In genomic region chr18:13570216-13570615, GRCh38 we compare ENCODE assay signal across 21 cellular contexts.
DNase-seq lines count a peak whose midpoint lies in the region; ATAC-seq, FAIRE-seq and TF ChIP-seq lines count a peak whose summit lies in the region.
"Had no signal": no experiment of that assay in that cellular context is flagged by ENCODE, and none has a peak within 500 bp of the region (broad histone marks: within the 10 kb centered on the region; RNA-seq: fewer than 3 reads in every experiment).

No MANE protein-coding gene starts in this region.

- peaks cover 28 to 47% (median 36%) of the 10 kb centered on the region in 3 donors for H3K4me1 Mint-ChIP-seq in naive B cell

- TF ChIP-seq POLR2A in H54 (IDR thresholded peaks at IDR 0.05; ENCODE audit: low read depth, low read length): no peak

- no peaks in the 10 kb centered on the region for H3K27me3 ChIP-seq in BLaER1 treated with 17β-estradiol and CSF1 and Interleukin-3, amounts not matched to agents 10 nM and 100 nM
- no peaks in the 10 kb centered on the region for H3K27me3 ChIP-seq in DND-41 (ENCODE audit: insufficient read depth, low read length, poor library complexity)
- H3K27me3 ChIP-seq: left lung had no signal

- intact Hi-C loops in kidney (cut with DNase I): no loop called here

- peak overlapping the region; percentile 30 to 94 (median 45); a peak in 21 of 22 replicates for H3K4me2 ChIP-seq in BLaER1 treated with 17β-estradiol and CSF1 and Interleukin-3, amounts not matched to agents 10 nM and 100 nM
- H3K4me2 ChIP-seq in DND-41 (ENCODE audit: insufficient read depth, low read length): no peak overlapping the region

- H3K79me2 ChIP-seq in DND-41 (ENCODE audit: insufficient read depth, low read length): peaks cover 92% of the 10 kb centered on the region

- no peaks in the 10 kb centered on the region for H3K9me3 Mint-ChIP-seq in naive B cell
- H3K9me3 Mint-ChIP-seq: CD4-positive, alpha-beta memory T cell; naive thymus-derived CD4-positive, alpha-beta T cell had no signal

- DNase-seq in DND-41: no peak
- peak; percentile 55 for DNase-seq in coronary artery (ENCODE audit: low spot score)
- DNase-seq in naive B cell: no peak
- no peak for DNase-seq in kidney
- DNase-seq in H54 (ENCODE audit: insufficient read length, low spot score): no peak
- DNase-seq: activated CD4-positive, alpha-beta T cell treated with anti-CD3 and anti-CD28 coated beads for 1 hour; CD4-positive, alpha-beta memory T cell; cerebellar nuclear complex; effector CD8-positive, alpha-beta T cell; erythroblast; left lung; naive thymus-derived CD4-positive, alpha-beta T cell; NCI-H1092 treated with DMSO at 0.1 percent for 48 hours; NCI-H2029 treated with DMSO at 0.1 percent for 48 hours; NCI-H446; occipital lobe; stimulated activated CD4-positive, alpha-beta T cell treated with anti-CD3 and anti-CD28 coated beads, Interleukin-1b, Interleukin-23, amount 100 ng/mL, for 48 hours; T-helper 1 cell had no signal

- H3K4me3 Mint-ChIP-seq in naive B cell: no peak overlapping the region
- H3K4me3 Mint-ChIP-seq: naive thymus-derived CD4-positive, alpha-beta T cell had no signal

- H3K4me3 ChIP-seq in BLaER1 treated with 17β-estradiol and CSF1 and Interleukin-3, amounts not matched to agents 10 nM and 100 nM: no peak overlapping the region
- H3K4me3 ChIP-seq in DND-41 (ENCODE audit: low read depth in 1 of 2, low read length in 2 of 2) (no peak overlapping the region), coronary artery (no peak overlapping the region), kidney (ENCODE audit: low read length in 2 of 2) (no peak overlapping the region)
- H3K4me3 ChIP-seq: left lung had no signal

- peaks cover 59 to 86% (median 74%) of the 10 kb centered on the region in 10 experiments for H3K4me1 ChIP-seq in BLaER1 treated with 17β-estradiol and CSF1 and Interleukin-3, amounts not matched to agents 10 nM and 100 nM
- peaks cover 13% of the 10 kb centered on the region; the same call in 1 of the 2 replicates for H3K4me1 ChIP-seq in DND-41 (ENCODE audit: insufficient read depth, low read length)
- H3K4me1 ChIP-seq in kidney (ENCODE audit: control insufficient read depth in 1 of 2, insufficient read depth in 1 of 2, low read depth in 1 of 2, low read length in 2 of 2): no peaks in the 10 kb centered on the region

- FAIRE-seq in kidney (lab: Jason Lieb, UNC) (no peak), H54 (lab: Jason Lieb, UNC) (no peak)
- FAIRE-seq: RCC 7860 had no signal

- peaks cover 0 to 19% (median 7%) of the 10 kb centered on the region in 11 experiments; a peak in 9 of 22 replicates for H3K36me3 ChIP-seq in BLaER1 treated with 17β-estradiol and CSF1 and Interleukin-3, amounts not matched to agents 10 nM and 100 nM
- H3K36me3 ChIP-seq in DND-41 (ENCODE audit: insufficient read depth, low read length) (peaks cover 29% of the 10 kb centered on the region), kidney (ENCODE audit: control insufficient read depth in 1 of 2, insufficient read depth in 2 of 2, low read length in 2 of 2) (no peaks in the 10 kb centered on the region)
- H3K36me3 ChIP-seq: left lung had no signal

- peak overlapping the region in 3 of 11 experiments; percentile 9 to 16 (median 16); a peak in 1 of 22 replicates for H3K9ac ChIP-seq in BLaER1 treated with 17β-estradiol and CSF1 and Interleukin-3, amounts not matched to agents 10 nM and 100 nM
- H3K9ac ChIP-seq in DND-41 (ENCODE audit: low read depth, low read length) (no peak overlapping the region), kidney (ENCODE audit: low read length in 2 of 2) (no peak overlapping the region)

- no peaks in the 10 kb centered on the region for H3K36me3 Mint-ChIP-seq in naive B cell

- H3K27ac Mint-ChIP-seq in naive B cell: peak overlapping the region in 4 of 6 donors; percentile 30 to 99 (median 72)

- no peaks in the 10 kb centered on the region for H3K27me3 Mint-ChIP-seq in naive B cell
- H3K27me3 Mint-ChIP-seq: CD4-positive, alpha-beta memory T cell; naive thymus-derived CD4-positive, alpha-beta T cell had no signal

- peak overlapping the region in 7 of 11 experiments; percentile 23 to 66 (median 48); a peak in 11 of 22 replicates for H3K27ac ChIP-seq in BLaER1 treated with 17β-estradiol and CSF1 and Interleukin-3, amounts not matched to agents 10 nM and 100 nM
- peak overlapping the region; percentile 32; the same call in 1 of the 2 replicates for H3K27ac ChIP-seq in DND-41 (ENCODE audit: low read length)
- H3K27ac ChIP-seq in coronary artery: no peak overlapping the region
- no peak overlapping the region for H3K27ac ChIP-seq in kidney (ENCODE audit: low read depth in 2 of 2, low read length in 2 of 2)
- H3K27ac ChIP-seq: left lung had no signal

- no peak for TF ChIP-seq CTCF in DND-41 (IDR thresholded peaks at IDR 0.05; ENCODE audit: borderline replicate concordance, extremely low read depth, low read length, poor library complexity, severe bottlenecking)
- TF ChIP-seq CTCF in coronary artery (IDR thresholded peaks at IDR 0.05): no peak
- no peak for TF ChIP-seq CTCF in kidney (IDR thresholded peaks at IDR 0.05; ENCODE audit: borderline replicate concordance, extremely low read depth, insufficient read depth)

- H4K20me1 ChIP-seq in BLaER1 treated with 17β-estradiol and CSF1 and Interleukin-3, amounts not matched to agents 10 nM and 100 nM: peaks cover 0 to 15% (median 0%) of the 10 kb centered on the region in 11 experiments; a peak in 3 of 22 replicates
- peaks cover 45% of the 10 kb centered on the region for H4K20me1 ChIP-seq in DND-41 (ENCODE audit: insufficient read depth, low read length)

- no peak overlapping the region for H2AFZ ChIP-seq in DND-41 (ENCODE audit: low read depth, low read length)

- ATAC-seq in DND-41 (ENCODE audit: insufficient read depth, low read depth) (no peak), naive B cell (ENCODE audit: low read depth in 2 of 2) (no peak), HG02885 (IDR thresholded peaks at IDR 0.05; ENCODE audit: poor library complexity, unreplicated experiment) (no peak)
- ATAC-seq: naive thymus-derived CD4-positive, alpha-beta T cell had no signal

- peaks cover 0 to 14% (median 0%) of the 10 kb centered on the region in 11 experiments; a peak in 5 of 22 replicates for H3K9me3 ChIP-seq in BLaER1 treated with 17β-estradiol and CSF1 and Interleukin-3, amounts not matched to agents 10 nM and 100 nM (replicated peaks in 1 of 11)
- H3K9me3 ChIP-seq in DND-41 (ENCODE audit: insufficient read depth, low read length, severe bottlenecking): no peaks in the 10 kb centered on the region
- H3K9me3 ChIP-seq in kidney (ENCODE audit: control insufficient read depth in 1 of 2, low read length in 2 of 2): no peaks in the 10 kb centered on the region
- H3K9me3 ChIP-seq: left lung had no signal

Comparison
In these comparisons a context has a peak if more than half of its experiments do, and no peak if none do; other contexts are left out.
1. H3K27ac ChIP-seq: peak in BLaER1 treated with 17β-estradiol and CSF1 and Interleukin-3, amounts not matched to agents 10 nM and 100 nM (7 of 11) and DND-41 (single experiment); none in coronary artery (0 of 2) and kidney (0 of 2).